8 cellular contexts compared by ENCODE assay signal in genomic region chr2:164842624-164842966, GRCh38. TPM values are rescaled to one million over a fixed set of nuclear protein-coding genes. Genes with fewer than 3 reads are reported as not detected.
DNase-seq lines count a peak whose midpoint lies in the region; ATAC-seq and TF ChIP-seq lines count a peak whose summit lies in the region.

No MANE protein-coding gene starts in this region.

- H3K9me2 ChIP-seq in GM23248 (ENCODE audit: insufficient read depth): no peaks in the 10 kb centered on the region

- 45 to 47% methylated on average over 8 of the region's 8 CpGs for WGBS in GM23248 (ENCODE audit: low coverage in 1 of 2, low lambda C conversion rate in 2 of 2, missing lambda C conversion rate in 2 of 2), 2 experiments

- H3K27me3 ChIP-seq in GM23248 (replicated peaks; ENCODE audit: insufficient read depth) (no peaks in the 10 kb centered on the region), gastrocnemius medialis (no peaks in the 10 kb centered on the region)

- peak overlapping the region; percentile 79; the same call in 1 of the 2 replicates for H3K4me3 ChIP-seq in GM23248
- peak overlapping the region; percentile 86; the same call in 1 of the 2 replicates for H3K4me3 ChIP-seq in iPS-18c (ENCODE audit: insufficient read depth, low read depth, low read length)
- peak overlapping the region in 2 of 4 donors; percentile 80 to 87 for H3K4me3 ChIP-seq in gastrocnemius medialis

- peaks cover 11% of the 10 kb centered on the region for H3F3A ChIP-seq in GM23248 (ENCODE audit: insufficient read depth)

- TF ChIP-seq POLR2A in gastrocnemius medialis (IDR thresholded peaks at IDR 0.05): no peak

- H3K9me3 Mint-ChIP-seq in activated CD4-positive, alpha-beta T cell treated with anti-CD3 and anti-CD28 coated beads, Interleukin-2, amount 10 ng/mL, durations not matched to agents 24 days and 14 days: no peaks in the 10 kb centered on the region

- H3K79me2 ChIP-seq in GM23248 (ENCODE audit: insufficient read depth): no peaks in the 10 kb centered on the region

- intact Hi-C loops in gastrocnemius medialis (cut with DNase I; ENCODE audit: low total_unique reads): loop anchor here (5.0 kb wide), 2 partner anchors 65 to 105 kb away; no protein-coding TSS in a partner anchor
- intact Hi-C loops in activated CD4-positive, alpha-beta T cell treated with anti-CD3 and anti-CD28 coated beads, Interleukin-2, amount 10 ng/mL, durations not matched to agents 24 days and 14 days (cut with micrococcal nuclease): no loop called here

- no peak for TF ChIP-seq CTCF in VCaP (conservative IDR thresholded peaks at IDR 0.05)
- no peak for TF ChIP-seq CTCF in gastrocnemius medialis (IDR thresholded peaks at IDR 0.05 in 4 of 5, conservative IDR thresholded peaks at IDR 0.05 in 1 of 5)

- H3K4me3 Mint-ChIP-seq in activated CD4-positive, alpha-beta T cell treated with anti-CD3 and anti-CD28 coated beads, Interleukin-2, amount 10 ng/mL, durations not matched to agents 24 days and 14 days: no peak overlapping the region

- H3K9ac ChIP-seq in GM23248: no peak overlapping the region

- H3K9me3 ChIP-seq in GM23248 (ENCODE audit: low read depth) (no peaks in the 10 kb centered on the region), iPS-18c (ENCODE audit: control insufficient read depth, insufficient read depth, low read length) (no peaks in the 10 kb centered on the region), gastrocnemius medialis (no peaks in the 10 kb centered on the region)

- DNase-seq in GM23248 (no peak), gastrocnemius medialis (no peak)
- no peak for DNase-seq in activated CD4-positive, alpha-beta T cell treated with anti-CD3 and anti-CD28 coated beads, Interleukin-2, amount 10 ng/mL, durations not matched to agents 24 days and 14 days
- DNase-seq in activated naive CD4-positive, alpha-beta T cell treated with Interleukin-2 at 50 U/mL for 16 hours: no peak

- H3K36me3 ChIP-seq in GM23248 (ENCODE audit: low read depth): no peaks in the 10 kb centered on the region
- no peaks in the 10 kb centered on the region for H3K36me3 ChIP-seq in gastrocnemius medialis

- H4K20me1 ChIP-seq in GM23248 (ENCODE audit: insufficient read depth): no peaks in the 10 kb centered on the region

- peaks cover 5% of the 10 kb centered on the region for H3K4me1 Mint-ChIP-seq in activated CD4-positive, alpha-beta T cell treated with anti-CD3 and anti-CD28 coated beads, Interleukin-2, amount 10 ng/mL, durations not matched to agents 24 days and 14 days

- H3K4me1 ChIP-seq in GM23248 (ENCODE audit: insufficient read depth) (peaks cover 18% of the 10 kb centered on the region), gastrocnemius medialis (peaks cover 5 to 12% of the 10 kb centered on the region in 2 donors)

- H3K4me2 ChIP-seq in GM23248 (ENCODE audit: unreplicated experiment): peak overlapping the region; percentile 79

- H3K27ac ChIP-seq in GM23248: no peak overlapping the region
- H3K27ac ChIP-seq in VCaP: peak overlapping the region; percentile 100
- H3K27ac ChIP-seq in gastrocnemius medialis: peak overlapping the region in 3 of 4 donors; percentile 76 to 85 (median 85)

- peaks cover 52% of the 10 kb centered on the region for H3K27me3 Mint-ChIP-seq in activated CD4-positive, alpha-beta T cell treated with anti-CD3 and anti-CD28 coated beads, Interleukin-2, amount 10 ng/mL, durations not matched to agents 24 days and 14 days

- no peaks in the 10 kb centered on the region for H3K36me3 Mint-ChIP-seq in activated CD4-positive, alpha-beta T cell treated with anti-CD3 and anti-CD28 coated beads, Interleukin-2, amount 10 ng/mL, durations not matched to agents 24 days and 14 days (ENCODE audit: low read depth)

- H2AFZ ChIP-seq in GM23248: no peak overlapping the region

- no peak for ATAC-seq in gastrocnemius medialis
- no peak for ATAC-seq in HG03342 (IDR thresholded peaks at IDR 0.05; ENCODE audit: unreplicated experiment)
- ATAC-seq in HG03565 (IDR thresholded peaks at IDR 0.05; ENCODE audit: unreplicated experiment): no peak

- no peak overlapping the region for H3K27ac Mint-ChIP-seq in activated CD4-positive, alpha-beta T cell treated with anti-CD3 and anti-CD28 coated beads, Interleukin-2, amount 10 ng/mL, durations not matched to agents 24 days and 14 days

- in situ Hi-C loops in GM23248 (cut with MboI) (no loop called here), gastrocnemius medialis (cut with MboI; ENCODE audit: low sequenced_read_pairs in 4 of 4) (loop anchor here in 1 of 4 donors (10.0 kb wide), 1 partner anchor 108 kb away; no protein-coding TSS in a partner anchor)

RNA-seq across cellular contexts. Expression of gene COBLL1, which starts 1.0 kb away (rescaled TPM):
- total RNA-seq in GM23248 (2014; rRNA removed; shearing (Covaris generic)): 1.3 and 1.8 TPM in 2 replicates
- polyA plus RNA-seq in GM23248 (2016; fragmentation: Nextera tagmentation; extraction: Ambion mirVana): 2.2 and 2.5 TPM in 2 replicates
- total RNA-seq in gastrocnemius medialis: 1 to 10 TPM; 1.9 to 9.6 (median 4.0) TPM
- total RNA-seq in activated CD4-positive, alpha-beta T cell treated with anti-CD3 and anti-CD28 coated beads, Interleukin-2, amount 10 ng/mL, durations not matched to agents 24 days and 14 days: not detected in 2 replicates
